9 cellular contexts compared by ENCODE assay signal in the genomic region with DNA sequence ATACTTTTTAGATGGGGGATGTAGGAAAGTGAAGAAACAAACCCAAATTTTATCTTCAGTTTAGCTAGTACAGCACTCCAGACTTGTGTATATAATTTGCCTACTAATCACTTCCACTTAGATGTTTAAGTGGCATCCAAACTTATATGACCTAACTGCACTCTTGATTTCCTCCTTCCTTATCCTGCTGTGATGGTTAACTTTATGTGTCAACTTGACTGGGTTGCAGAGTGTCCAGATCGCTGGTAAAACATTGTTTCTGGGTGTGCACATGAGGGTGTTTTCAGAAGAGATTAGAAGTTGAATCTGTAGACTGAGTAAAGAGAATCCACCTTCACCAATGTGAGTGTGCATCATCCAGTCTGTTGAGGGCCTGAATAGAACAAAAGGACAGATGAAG.
"Had no signal": no experiment of that assay in that cellular context is flagged by ENCODE, and none has a peak within 500 bp of the region (broad histone marks: within the 10 kb centered on the region; RNA-seq: fewer than 3 reads in every experiment).

No MANE protein-coding gene starts in this region.

- H3K4me1 ChIP-seq: HAP-1 had no signal

- H3K9me3 ChIP-seq: HAP-1 had no signal

- H3K4me3 ChIP-seq: HAP-1, K562 had no signal

- ATAC-seq: HCT116, K562 had no signal

- H3K27ac Mint-ChIP-seq: HFFc6 had no signal

- H3K4me3 Mint-ChIP-seq: HFFc6 had no signal

- DNase-seq: GOT3, H7, HFFc6, IMR-90, KG1 had no signal

- FAIRE-seq: HTR-8/SVneo, K562 had no signal

- H3K36me3 ChIP-seq: HAP-1 had no signal
